6 cellular contexts compared by ENCODE assay signal in the genomic region with DNA sequence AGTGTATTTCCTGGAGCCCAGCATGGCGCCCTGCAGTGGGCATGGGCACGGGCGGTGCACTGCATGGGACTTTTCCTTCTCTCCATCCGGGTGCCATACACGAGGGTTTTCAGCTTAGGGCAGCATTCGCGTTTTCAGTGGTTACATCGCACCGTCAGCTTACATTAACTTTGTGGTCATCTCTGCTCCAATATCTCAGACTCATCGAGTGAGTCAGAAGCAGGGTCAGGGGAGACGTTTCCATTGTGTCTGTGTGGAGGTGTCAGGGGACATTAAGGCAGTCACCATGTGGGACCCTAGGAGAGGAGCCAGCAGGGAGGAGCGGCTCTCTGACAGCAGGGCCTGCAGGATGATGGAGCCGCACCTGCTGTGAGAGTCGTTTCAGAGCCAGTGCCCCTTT.
"Had no signal": no experiment of that assay in that cellular context is flagged by ENCODE, and none has a peak within 500 bp of the region (broad histone marks: within the 10 kb centered on the region; RNA-seq: fewer than 3 reads in every experiment).

No MANE protein-coding gene starts in this region.

- H3K27ac ChIP-seq: HL-60 had no signal

- DNase-seq: H9, HCEC 1CT had no signal

- H3K4me3 ChIP-seq: GM23338 had no signal

- ATAC-seq: GM23338, HepG2 had no signal

- H3K27ac Mint-ChIP-seq: GM23338 had no signal

- H3K9me3 Mint-ChIP-seq: GM23338, H9, IgD-negative memory B cell had no signal

- H3K4me3 Mint-ChIP-seq: GM23338, H9, IgD-negative memory B cell had no signal
